Comparison of ENCODE assay signal across 11 cellular contexts in the genomic region with DNA sequence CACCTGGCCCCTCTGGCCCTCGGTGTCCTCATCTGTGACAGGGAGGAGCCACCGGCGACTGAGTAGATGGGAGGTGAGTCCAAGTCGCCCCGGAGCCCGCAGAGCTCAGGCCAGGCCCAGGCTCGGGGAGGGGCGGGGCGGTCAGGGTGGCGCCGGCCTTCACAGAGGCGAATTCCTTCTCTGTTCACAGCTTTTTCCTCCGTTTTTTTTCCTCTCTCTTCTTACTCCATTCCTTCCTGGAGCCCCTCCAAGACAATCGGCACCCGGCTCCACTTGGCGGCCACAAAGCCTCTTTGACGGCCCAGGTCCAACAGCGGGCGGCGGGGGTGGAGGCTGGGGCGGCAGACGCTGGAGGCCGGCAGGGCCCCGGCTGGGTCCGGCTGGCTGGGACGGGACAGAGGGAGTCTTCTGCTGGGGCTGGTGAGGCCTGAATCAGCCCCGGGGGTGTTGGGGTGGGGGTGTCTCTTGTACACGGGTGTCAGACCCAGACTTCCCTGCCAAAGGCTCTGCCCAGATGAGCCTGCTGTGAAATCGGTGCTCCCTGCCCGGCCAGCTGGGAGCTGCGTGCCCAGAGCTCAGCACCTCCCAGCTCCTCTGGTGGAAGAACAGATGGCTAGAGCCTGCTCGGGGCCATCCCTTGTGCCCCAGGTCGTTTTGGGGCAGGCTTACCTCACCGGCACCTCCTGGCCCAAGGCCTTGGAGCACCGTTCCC. TPM values are rescaled to one million over a fixed set of nuclear protein-coding genes. Genes with fewer than 3 reads are reported as not detected.
A peak's percentile ranks its signal among the peaks of the same experiment; 100 is the strongest.
DNase-seq lines count a peak whose midpoint lies in the region; ATAC-seq and TF ChIP-seq lines count a peak whose summit lies in the region.
"Had no signal": no experiment of that assay in that cellular context is flagged by ENCODE, and none has a peak within 500 bp of the region (broad histone marks: within the 10 kb centered on the region; RNA-seq: fewer than 3 reads in every experiment).

No MANE protein-coding gene starts in this region.

- no peak overlapping the region for H3K27ac ChIP-seq in endodermal cell (ENCODE audit: low read depth, low read length)
- no peak overlapping the region for H3K27ac ChIP-seq in left lung
- H3K27ac ChIP-seq: SK-N-MC had no signal

- no peak overlapping the region for H3K4me3 ChIP-seq in endodermal cell (ENCODE audit: low read length)
- H3K4me3 ChIP-seq in left lung = no peak overlapping the region
- H3K4me3 ChIP-seq: SK-N-MC had no signal

- H3K27me3 ChIP-seq in endodermal cell (ENCODE audit: control insufficient read depth, insufficient read depth, low read length, poor library complexity, severe bottlenecking) (no peaks in the 10 kb centered on the region), left lung (peaks cover 0 to 85% of the 10 kb centered on the region in 2 donors)

- no peaks in the 10 kb centered on the region for H3K36me3 Mint-ChIP-seq in endodermal cell (ENCODE audit: low read depth)

- H3K4me1 ChIP-seq in endodermal cell (ENCODE audit: control insufficient read depth, insufficient read depth, low read length) = no peaks in the 10 kb centered on the region
- peaks cover 0 to 2% of the 10 kb centered on the region in 2 donors for H3K4me1 ChIP-seq in left lung

- H3K9me3 ChIP-seq in endodermal cell (ENCODE audit: control insufficient read depth, low read length) (no peaks in the 10 kb centered on the region), left lung (no peaks in the 10 kb centered on the region)

- H3K4me3 Mint-ChIP-seq in endodermal cell = no peak overlapping the region

- TF ChIP-seq CTCF in endodermal cell (conservative IDR thresholded peaks at IDR 0.05) (no peak), left lung (IDR thresholded peaks at IDR 0.05) (no peak)

- intact Hi-C loops in left lung (cut with DNase I) = no loop called here

- no peak overlapping the region for H3K9ac ChIP-seq in endodermal cell (ENCODE audit: extremely low read depth, low read length, poor library complexity, severe bottlenecking)

- no peaks in the 10 kb centered on the region for H3K9me3 Mint-ChIP-seq in endodermal cell

- 87 to 91% methylated on average over 21 to 35 of the region's 35 CpGs for WGBS in endodermal cell (ENCODE audit: insufficient coverage in 1 of 2, insufficient read length in 1 of 2), 2 experiments

- peak; percentile 56 for ATAC-seq in left lung
- ATAC-seq in HG02571 (IDR thresholded peaks at IDR 0.05; ENCODE audit: unreplicated experiment) = no peak
- ATAC-seq in GM21515 (IDR thresholded peaks at IDR 0.05; ENCODE audit: unreplicated experiment) = no peak
- no peak for ATAC-seq in GM21423 (IDR thresholded peaks at IDR 0.05; ENCODE audit: unreplicated experiment)

- H3K27ac Mint-ChIP-seq in endodermal cell = no peak overlapping the region

- no peaks in the 10 kb centered on the region for H3K27me3 Mint-ChIP-seq in endodermal cell (ENCODE audit: insufficient read depth)

- no peaks in the 10 kb centered on the region for H3K36me3 ChIP-seq in endodermal cell (ENCODE audit: control insufficient read depth, insufficient read depth, low read length)
- no peaks in the 10 kb centered on the region for H3K36me3 ChIP-seq in left lung

- DNase-seq in HuH-7.5 (ENCODE audit: low spot score) (peak; percentile 88), endodermal cell (peak; percentile 53), left lung (no peak), superior temporal gyrus (ENCODE audit: extremely low spot score) (peak; percentile 49)
- DNase-seq in stimulated activated CD4-positive, alpha-beta T cell treated with anti-CD3 and anti-CD28 coated beads, Interleukin-2, amount 100 ng/mL, for 24 hours = no peak
- DNase-seq: effector CD8-positive, alpha-beta T cell; kidney had no signal

- no peaks in the 10 kb centered on the region for H3K4me1 Mint-ChIP-seq in endodermal cell

RNA-seq across cellular contexts. Expression of gene FGFRL1, which starts 22.6 kb away (rescaled TPM):
- total RNA-seq in endodermal cell (10 to 100 TPM; 51.0 to 93.3 TPM), left lung (10 to 100 TPM; 23.5 to 31.2 TPM)
- 33.2 TPM for polyA plus RNA-seq in endodermal cell (2013, experiment 1 of 2)
- polyA plus RNA-seq in endodermal cell (2013, experiment 2 of 2) = 31.8 TPM

RNA-seq across cellular contexts. Expression of gene SLC26A1, which starts 40.8 kb away (rescaled TPM):
- total RNA-seq in endodermal cell (1 to 10 TPM in 1 of 2 donors, under 1 TPM in 1; 0.55 to 1.0 TPM), left lung (under 1 TPM; 0.35 to 0.39 TPM)
- 0.21 TPM for polyA plus RNA-seq in endodermal cell (2013, experiment 1 of 2)
- 0.08 TPM for polyA plus RNA-seq in endodermal cell (2013, experiment 2 of 2)

RNA-seq across cellular contexts. Expression of gene IDUA, which starts 47.2 kb away (rescaled TPM):
- 10 to 100 TPM; 22.4 to 25.6 TPM for total RNA-seq in endodermal cell
- polyA plus RNA-seq in endodermal cell (2013, experiment 1 of 2) = 4.3 TPM
- polyA plus RNA-seq in endodermal cell (2013, experiment 2 of 2) = 3.6 TPM
- total RNA-seq in left lung = 10 to 100 TPM; 33.6 to 46.8 TPM

Comparison
In these comparisons a context has a peak if more than half of its experiments do, and no peak if none do; other contexts are left out.
1. DNase-seq: peak in HuH-7.5 (single experiment), endodermal cell (single experiment) and superior temporal gyrus (single experiment); none in left lung (0 of 2) and stimulated activated CD4-positive, alpha-beta T cell treated with anti-CD3 and anti-CD28 coated beads, Interleukin-2, amount 100 ng/mL, for 24 hours (0 of 2).